Comparison of ENCODE assay signal across 17 cellular contexts in the genomic region with DNA sequence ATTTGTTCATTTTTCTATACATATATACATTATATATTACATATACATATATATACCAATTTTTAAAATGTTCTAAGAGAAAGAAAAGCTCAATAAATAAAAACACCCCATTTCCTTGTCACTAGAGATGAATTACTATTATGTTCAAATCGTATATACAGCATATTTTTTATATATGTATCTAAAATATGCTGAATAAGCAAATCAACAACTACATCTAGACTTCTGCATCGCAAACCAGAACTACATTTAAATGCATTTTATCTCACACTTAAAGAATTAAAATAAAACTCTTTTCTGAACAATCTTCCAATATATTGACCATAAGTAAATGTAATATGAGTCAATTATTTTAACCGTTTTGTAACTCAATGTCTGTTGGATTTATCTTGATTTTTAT.
A peak's percentile ranks its signal among the peaks of the same experiment; 100 is the strongest.
DNase-seq lines count a peak whose midpoint lies in the region; ATAC-seq, FAIRE-seq and TF ChIP-seq lines count a peak whose summit lies in the region.
"Had no signal": no experiment of that assay in that cellular context is flagged by ENCODE, and none has a peak within 500 bp of the region (broad histone marks: within the 10 kb centered on the region; RNA-seq: fewer than 3 reads in every experiment).

No MANE protein-coding gene starts in this region.

- no peak for FAIRE-seq in A549 (lab: Jason Lieb, UNC)
- no peak for FAIRE-seq in K562 (lab: Jason Lieb, UNC)
- FAIRE-seq in pancreas (lab: Jason Lieb, UNC), result peak; percentile 85
- FAIRE-seq: G401.6, GM12892 had no signal

- POLR2A ChIA-PET in A549 (lab: Yijun Ruan, JAX) (no interaction called here), K562 (lab: Yijun Ruan, JAX) (no interaction called here)

- H3K79me2 ChIP-seq in K562 (ENCODE audit: control insufficient read depth, insufficient read depth, low read length), result no peaks in the 10 kb centered on the region

- TF ChIP-seq RAD21 in A549 (conservative IDR thresholded peaks at IDR 0.05 in 1 of 2, IDR thresholded peaks at IDR 0.05 in 1 of 2) (no peak), K562 (CRISPR knock-in tag; conservative IDR thresholded peaks at IDR 0.05 in 1 of 2, IDR thresholded peaks at IDR 0.05 in 1 of 2) (no peak)

- H3K27me3 Mint-ChIP-seq in CD14-positive monocyte (ENCODE audit: low read depth in 3 of 3), result no peaks in the 10 kb centered on the region
- H3K27me3 Mint-ChIP-seq: CD4-positive, CD25-positive, alpha-beta regulatory T cell had no signal

- CTCF ChIA-PET in A549 (lab: Yijun Ruan, JAX), result no interaction called here
- CTCF ChIA-PET in K562 (lab: Yijun Ruan, JAX; ENCODE audit: low intra/inter-chr PET ratio), result no interaction called here

- no peaks in the 10 kb centered on the region for H3K4me1 ChIP-seq in A549
- no peaks in the 10 kb centered on the region for H3K4me1 ChIP-seq in K562 (replicated peaks in 1 of 2; ENCODE audit: control insufficient read depth in 2 of 2, insufficient read depth in 2 of 2, low read length in 2 of 2)
- no peaks in the 10 kb centered on the region for H3K4me1 ChIP-seq in pancreas
- H3K4me1 ChIP-seq: Caco-2 had no signal

- no peaks in the 10 kb centered on the region for H3K36me3 ChIP-seq in K562 (ENCODE audit: control insufficient read depth, insufficient read depth, low read length)
- no peaks in the 10 kb centered on the region for H3K36me3 ChIP-seq in pancreas

- no peaks in the 10 kb centered on the region for H4K20me1 ChIP-seq in K562 (replicated peaks; ENCODE audit: control insufficient read depth, insufficient read depth, low read length)

- WGBS in A549 (ENCODE audit: missing lambda C conversion rate), result 30% methylated on average over 3 of the region's 3 CpGs
- 1% methylated on average over 3 of the region's 3 CpGs for WGBS in K562 (ENCODE audit: insufficient coverage, low coverage, missing lambda C conversion rate)
- WGBS in pancreas, 2 donors, result 55 to 72% methylated on average over 3 of the region's 3 CpGs

- H3K4me3 Mint-ChIP-seq in CD14-positive monocyte, result no peak overlapping the region
- H3K4me3 Mint-ChIP-seq: CD4-positive, CD25-positive, alpha-beta regulatory T cell; CD8-positive, alpha-beta T cell; H9 had no signal

- H3K9me3 ChIP-seq in A549, result no peaks in the 10 kb centered on the region
- H3K9me3 ChIP-seq in K562 (replicated peaks; ENCODE audit: control insufficient read depth, insufficient read depth, low read depth, low read length), result no peaks in the 10 kb centered on the region
- no peaks in the 10 kb centered on the region for H3K9me3 ChIP-seq in pancreas
- H3K9me3 ChIP-seq: Caco-2 had no signal

- no peaks in the 10 kb centered on the region for H3K36me3 Mint-ChIP-seq in CD14-positive monocyte
- H3K36me3 Mint-ChIP-seq: CD4-positive, CD25-positive, alpha-beta regulatory T cell; CD8-positive, alpha-beta T cell had no signal

- TF ChIP-seq POLR2A in A549 (IDR thresholded peaks at IDR 0.05; ENCODE audit: low read length) (no peak), K562 (conservative IDR thresholded peaks at IDR 0.05) (no peak)

- no peaks in the 10 kb centered on the region for H3K27me3 ChIP-seq in K562 (ENCODE audit: control insufficient read depth in 2 of 2, insufficient read depth in 2 of 2, low read length in 2 of 2)
- no peaks in the 10 kb centered on the region for H3K27me3 ChIP-seq in pancreas

- H3K27ac ChIP-seq in A549 (no peak overlapping the region), K562 (ENCODE audit: extremely low read depth, low read depth, low read length) (no peak overlapping the region), pancreas (no peak overlapping the region)
- H3K27ac ChIP-seq: GM23248 had no signal

- BruUV-seq in K562 (replicated peaks; lab: Mats Ljungman, UMichigan), result no TSS peak

- intact Hi-C loops in K562 (cut with micrococcal nuclease), result no loop called here
- intact Hi-C loops in pancreas (cut with DNase I), result no loop called here
- intact Hi-C loops in CD14-positive monocyte (cut with micrococcal nuclease), result no loop called here

- no peak overlapping the region for H3K9ac ChIP-seq in K562 (ENCODE audit: insufficient read depth in 1 of 2, low read depth in 2 of 2, low read length in 2 of 2)
- H3K9ac ChIP-seq: GM23248 had no signal

- no peak overlapping the region for H3K4me2 ChIP-seq in A549
- H3K4me2 ChIP-seq in K562 (ENCODE audit: insufficient read depth, low read length), result no peak overlapping the region

- in situ Hi-C loops in K562 (cut with MboI), result no loop called here

- no peaks in the 10 kb centered on the region for H3K9me1 ChIP-seq in K562 (ENCODE audit: control insufficient read depth, insufficient read depth, low read length)

- H3K4me1 Mint-ChIP-seq in CD14-positive monocyte, result no peaks in the 10 kb centered on the region
- H3K4me1 Mint-ChIP-seq: CD4-positive, CD25-positive, alpha-beta regulatory T cell had no signal

- no peak overlapping the region for H3K27ac Mint-ChIP-seq in CD14-positive monocyte
- H3K27ac Mint-ChIP-seq: CD4-positive, CD25-positive, alpha-beta regulatory T cell; CD8-positive, alpha-beta T cell; H9 had no signal

- ATAC-seq in A549, result no peak
- ATAC-seq in K562, result no peak
- ATAC-seq in pancreas, result no peak
- ATAC-seq in GM19328 (IDR thresholded peaks at IDR 0.05; ENCODE audit: unreplicated experiment), result no peak
- ATAC-seq: CD8-positive, alpha-beta T cell; HCT116 had no signal

- DNase-seq in A549 (ENCODE audit: low read depth in 1 of 2, low spot score in 1 of 2) (no peak), K562 (ENCODE audit: extremely low read depth in 1 of 4, low spot score in 3 of 4) (no peak), pancreas (no peak), 8988T (no peak), CD14-positive monocyte (ENCODE audit: low spot score) (no peak)
- DNase-seq: C1 segment of cervical spinal cord; Caco-2; CD4-positive, CD25-positive, alpha-beta regulatory T cell; CD8-positive, alpha-beta T cell; DMS153; DND-41; GM23248; H9 had no signal

- no peak for TF ChIP-seq CTCF in A549 (IDR thresholded peaks at IDR 0.05)
- TF ChIP-seq CTCF in K562 (IDR thresholded peaks at IDR 0.05 in 2 of 3, conservative IDR thresholded peaks at IDR 0.05 in 1 of 3; ENCODE audit: insufficient read depth in 2 of 3, low read depth in 1 of 3, low read length in 3 of 3), result no peak
- no peak for TF ChIP-seq CTCF in pancreas (IDR thresholded peaks at IDR 0.05)
- no peak for TF ChIP-seq CTCF in CD14-positive monocyte (IDR thresholded peaks at IDR 0.05)

- H2AFZ ChIP-seq in K562 (ENCODE audit: low read depth, low read length), result no peak overlapping the region
- H2AFZ ChIP-seq: GM23248 had no signal

- no peak overlapping the region for H3K4me3 ChIP-seq in A549
- no peak overlapping the region for H3K4me3 ChIP-seq in K562
- H3K4me3 ChIP-seq in pancreas, result no peak overlapping the region
- H3K4me3 ChIP-seq: GM23248 had no signal

- H3K9me3 Mint-ChIP-seq in CD14-positive monocyte, result peaks cover 0 to 5% (median 0%) of the 10 kb centered on the region in 7 donors
- H3K9me3 Mint-ChIP-seq: CD4-positive, CD25-positive, alpha-beta regulatory T cell had no signal

- no peak for TF ChIP-seq EP300 in A549 (IDR thresholded peaks at IDR 0.05)
- TF ChIP-seq EP300 in K562 (IDR thresholded peaks at IDR 0.05; ENCODE audit: low read length), result no peak

TF ChIP-seq in A549, 52 proteins besides CTCF, POLR2A, EP300 and RAD21:
- TF ChIP-seq TP53 (CRISPR knock-in tag; IDR thresholded peaks at IDR 0.05), result no peak
- TF ChIP-seq CBX8 (IDR thresholded peaks at IDR 0.05), result no peak
- TF ChIP-seq HDAC2 (IDR thresholded peaks at IDR 0.05), result no peak
- peak; percentile 86 for TF ChIP-seq MAFK (IDR thresholded peaks at IDR 0.05; ENCODE audit: partially characterized antibody)
TF ChIP-seq in A549: peak in this region for 1.

TF ChIP-seq in K562, 482 proteins besides CTCF, POLR2A, EP300 and RAD21 (continues in another document):
- TF ChIP-seq, protein P1, sequence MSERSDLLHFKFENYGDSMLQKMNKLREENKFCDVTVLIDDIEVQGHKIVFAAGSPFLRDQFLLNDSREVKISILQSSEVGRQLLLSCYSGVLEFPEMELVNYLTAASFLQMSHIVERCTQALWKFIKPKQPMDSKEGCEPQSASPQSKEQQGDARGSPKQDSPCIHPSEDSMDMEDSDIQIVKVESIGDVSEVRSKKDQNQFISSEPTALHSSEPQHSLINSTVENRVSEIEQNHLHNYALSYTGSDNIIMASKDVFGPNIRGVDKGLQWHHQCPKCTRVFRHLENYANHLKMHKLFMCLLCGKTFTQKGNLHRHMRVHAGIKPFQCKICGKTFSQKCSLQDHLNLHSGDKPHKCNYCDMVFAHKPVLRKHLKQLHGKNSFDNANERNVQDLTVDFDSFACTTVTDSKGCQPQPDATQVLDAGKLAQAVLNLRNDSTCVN (CRISPR knock-in tag; IDR thresholded peaks at IDR 0.05), result no peak
- peak; percentile 91 for TF ChIP-seq MAFF (IDR thresholded peaks at IDR 0.05; ENCODE audit: low read length)
- TF ChIP-seq, protein P2, sequence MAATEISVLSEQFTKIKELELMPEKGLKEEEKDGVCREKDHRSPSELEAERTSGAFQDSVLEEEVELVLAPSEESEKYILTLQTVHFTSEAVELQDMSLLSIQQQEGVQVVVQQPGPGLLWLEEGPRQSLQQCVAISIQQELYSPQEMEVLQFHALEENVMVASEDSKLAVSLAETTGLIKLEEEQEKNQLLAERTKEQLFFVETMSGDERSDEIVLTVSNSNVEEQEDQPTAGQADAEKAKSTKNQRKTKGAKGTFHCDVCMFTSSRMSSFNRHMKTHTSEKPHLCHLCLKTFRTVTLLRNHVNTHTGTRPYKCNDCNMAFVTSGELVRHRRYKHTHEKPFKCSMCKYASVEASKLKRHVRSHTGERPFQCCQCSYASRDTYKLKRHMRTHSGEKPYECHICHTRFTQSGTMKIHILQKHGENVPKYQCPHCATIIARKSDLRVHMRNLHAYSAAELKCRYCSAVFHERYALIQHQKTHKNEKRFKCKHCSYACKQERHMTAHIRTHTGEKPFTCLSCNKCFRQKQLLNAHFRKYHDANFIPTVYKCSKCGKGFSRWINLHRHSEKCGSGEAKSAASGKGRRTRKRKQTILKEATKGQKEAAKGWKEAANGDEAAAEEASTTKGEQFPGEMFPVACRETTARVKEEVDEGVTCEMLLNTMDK (IDR thresholded peaks at IDR 0.05; ENCODE audit: borderline replicate concordance, insufficient read depth, low read depth, low read length, poor library complexity, severe bottlenecking), result no peak
- peak; percentile 82 for TF ChIP-seq C11orf30 (IDR thresholded peaks at IDR 0.05; ENCODE audit: low read depth)
- no peak for TF ChIP-seq NR2F6 (CRISPR knock-in tag; IDR thresholded peaks at IDR 0.05)
- no peak for TF ChIP-seq ZNF224 (CRISPR knock-in tag; IDR thresholded peaks at IDR 0.05)
- TF ChIP-seq ZNF41 (CRISPR knock-in tag; conservative IDR thresholded peaks at IDR 0.05), result no peak
- no peak for TF ChIP-seq ZNF76 (CRISPR knock-in tag; IDR thresholded peaks at IDR 0.05; ENCODE audit: borderline replicate concordance)
- no peak for TF ChIP-seq TEAD1 (CRISPR knock-in tag; IDR thresholded peaks at IDR 0.05)
- TF ChIP-seq ZNF316 (IDR thresholded peaks at IDR 0.05), result peak; percentile 93
- no peak for TF ChIP-seq KHSRP (IDR thresholded peaks at IDR 0.05)
